In genomic region chr6:120960761-120961160, GRCh38 we compare ENCODE assay signal across 30 cellular contexts.
DNase-seq lines count a peak whose midpoint lies in the region; ATAC-seq and TF ChIP-seq lines count a peak whose summit lies in the region.
"Had no signal": no experiment of that assay in that cellular context is flagged by ENCODE, and none has a peak within 500 bp of the region (broad histone marks: within the 10 kb centered on the region; RNA-seq: fewer than 3 reads in every experiment).

No MANE protein-coding gene starts in this region.

- H3K27me3 ChIP-seq in vagina (no peaks in the 10 kb centered on the region), gastroesophageal sphincter (no peaks in the 10 kb centered on the region)
- H3K27me3 ChIP-seq: BLaER1, esophagus muscularis mucosa, foreskin keratinocyte, neural progenitor cell, upper lobe of right lung had no signal

- no peak overlapping the region for H3K4me3 Mint-ChIP-seq in stimulated activated naive B cell treated with anti-CD40 and anti-IgM and Interleukin-4, amounts not matched to agents 10 μg/mL and 1 μg/mL and 100 μg/mL, for 72 hours
- H3K4me3 Mint-ChIP-seq: activated naive CD4-positive, alpha-beta T cell treated with anti-CD3 and anti-CD28 coated beads, Interleukin-2, amount 50 U/mL, for 24 hours; HFFc6; neural progenitor cell had no signal

- TF ChIP-seq CTCF in vagina (IDR thresholded peaks at IDR 0.05) (no peak), gastroesophageal sphincter (IDR thresholded peaks at IDR 0.05) (no peak)

- H3K27ac ChIP-seq in vagina (no peak overlapping the region), gastroesophageal sphincter (no peak overlapping the region)
- H3K27ac ChIP-seq: BLaER1, esophagus muscularis mucosa, foreskin keratinocyte, neural progenitor cell, parathyroid adenoma, skin epidermis, upper lobe of right lung, VCaP had no signal

- H3K4me1 ChIP-seq in vagina = no peaks in the 10 kb centered on the region
- H3K4me1 ChIP-seq in gastroesophageal sphincter = peaks cover 0 to 21% (median 0%) of the 10 kb centered on the region in 3 donors
- H3K4me1 ChIP-seq: BLaER1, foreskin keratinocyte, neural progenitor cell, parathyroid adenoma, upper lobe of right lung had no signal

- no peak for DNase-seq in stimulated activated naive B cell treated with anti-CD40 and anti-IgM and Interleukin-4, amounts not matched to agents 10 μg/mL and 1 μg/mL and 100 μg/mL, for 72 hours
- DNase-seq in vagina (ENCODE audit: extremely low spot score in 2 of 2) (no peak), HPDE6-E6E7 (ENCODE audit: extremely low spot score) (no peak), iPS-NIHi7 (ENCODE audit: extremely low spot score) (no peak)
- DNase-seq: activated CD4-positive, alpha-beta T cell treated with anti-CD3 and anti-CD28 coated beads for 48 hours; activated T-cell treated with anti-CD3 and anti-CD28 coated beads for 4 hours; amygdala; foreskin keratinocyte; HFFc6; MM.1S; NCI-H1930; NCI-H526 treated with DMSO at 0.1 percent for 48 hours; retina; SIG-M5; stimulated activated naive CD4-positive, alpha-beta T cell; SW 1271; upper lobe of right lung had no signal

- H3K36me3 ChIP-seq in vagina = no peaks in the 10 kb centered on the region
- H3K36me3 ChIP-seq in gastroesophageal sphincter = no peaks in the 10 kb centered on the region
- H3K36me3 ChIP-seq: BLaER1, esophagus muscularis mucosa, neural progenitor cell, upper lobe of right lung had no signal

- peaks cover 0 to 5% of the 10 kb centered on the region in 2 donors for H3K27me3 Mint-ChIP-seq in stimulated activated naive B cell treated with anti-CD40 and anti-IgM and Interleukin-4, amounts not matched to agents 10 μg/mL and 1 μg/mL and 100 μg/mL, for 72 hours

- intact Hi-C loops in vagina (cut with DNase I) = no loop called here

- TF ChIP-seq POLR2A in vagina (IDR thresholded peaks at IDR 0.05) (no peak), gastroesophageal sphincter (IDR thresholded peaks at IDR 0.05) (no peak)

- H3K9me3 ChIP-seq in vagina (no peaks in the 10 kb centered on the region), gastroesophageal sphincter (no peaks in the 10 kb centered on the region)
- H3K9me3 ChIP-seq: BLaER1, esophagus muscularis mucosa, upper lobe of right lung had no signal

- peak; percentile 48 for ATAC-seq in GM18870 (IDR thresholded peaks at IDR 0.05; ENCODE audit: unreplicated experiment)
- peak; percentile 44 for ATAC-seq in HG02678 (IDR thresholded peaks at IDR 0.05; ENCODE audit: unreplicated experiment)
- ATAC-seq in HG03354 (IDR thresholded peaks at IDR 0.05; ENCODE audit: poor library complexity, severe bottlenecking, unreplicated experiment) = peak; percentile 41
- peak; percentile 36 to 47 for ATAC-seq in stimulated activated naive B cell treated with anti-CD40 and anti-IgM and Interleukin-4, amounts not matched to agents 10 μg/mL and 1 μg/mL and 100 μg/mL, for 72 hours (replicated peaks)
- no peak for ATAC-seq in gastroesophageal sphincter
- ATAC-seq: foreskin keratinocyte, Panc1, upper lobe of right lung had no signal

- 63% methylated on average over 1 of the region's 1 CpG; no CpG with 5 or more reads in 1 of the 2 donors for WGBS in gastroesophageal sphincter (ENCODE audit: low coverage in 1 of 2), 2 donors

- H3K4me3 ChIP-seq in vagina = no peak overlapping the region
- H3K4me3 ChIP-seq in gastroesophageal sphincter = no peak overlapping the region
- H3K4me3 ChIP-seq: BLaER1, esophagus muscularis mucosa, neural progenitor cell, skin epidermis, upper lobe of right lung had no signal

- H3K36me3 Mint-ChIP-seq in stimulated activated naive B cell treated with anti-CD40 and anti-IgM and Interleukin-4, amounts not matched to agents 10 μg/mL and 1 μg/mL and 100 μg/mL, for 72 hours = no peaks in the 10 kb centered on the region
- H3K36me3 Mint-ChIP-seq: activated naive CD4-positive, alpha-beta T cell treated with anti-CD3 and anti-CD28 coated beads, Interleukin-2, amount 50 U/mL, for 24 hours; neural progenitor cell had no signal

- no peaks in the 10 kb centered on the region for H3K4me1 Mint-ChIP-seq in stimulated activated naive B cell treated with anti-CD40 and anti-IgM and Interleukin-4, amounts not matched to agents 10 μg/mL and 1 μg/mL and 100 μg/mL, for 72 hours
- H3K4me1 Mint-ChIP-seq: activated naive CD4-positive, alpha-beta T cell treated with anti-CD3 and anti-CD28 coated beads, Interleukin-2, amount 50 U/mL, for 24 hours had no signal

- TF ChIP-seq EP300 in gastroesophageal sphincter (IDR thresholded peaks at IDR 0.05) = no peak

- no peak overlapping the region for H3K27ac Mint-ChIP-seq in stimulated activated naive B cell treated with anti-CD40 and anti-IgM and Interleukin-4, amounts not matched to agents 10 μg/mL and 1 μg/mL and 100 μg/mL, for 72 hours
- H3K27ac Mint-ChIP-seq: activated naive CD4-positive, alpha-beta T cell treated with anti-CD3 and anti-CD28 coated beads, Interleukin-2, amount 50 U/mL, for 24 hours; activated T-helper 2 cell treated with anti-CD3 and anti-CD28 coated beads, Interferon-gamma antibody, Interleukin-2, Interleukin-4, amounts not matched to agents 10 μg/mL and 5 μg/mL and 100 μg/mL, durations not matched to agents 14 hours and 24 hours and 36 hours; HFFc6; neural progenitor cell had no signal

- no peaks in the 10 kb centered on the region for H3K9me3 Mint-ChIP-seq in stimulated activated naive B cell treated with anti-CD40 and anti-IgM and Interleukin-4, amounts not matched to agents 10 μg/mL and 1 μg/mL and 100 μg/mL, for 72 hours
- H3K9me3 Mint-ChIP-seq: activated naive CD4-positive, alpha-beta T cell treated with anti-CD3 and anti-CD28 coated beads, Interleukin-2, amount 50 U/mL, for 24 hours; activated T-helper 2 cell treated with anti-CD3 and anti-CD28 coated beads, Interferon-gamma antibody, Interleukin-2, Interleukin-4, amounts not matched to agents 10 μg/mL and 5 μg/mL and 100 μg/mL, durations not matched to agents 14 hours and 24 hours and 36 hours; neural progenitor cell had no signal
